Comparison of ENCODE assay signal across 18 cellular contexts in the genomic region with DNA sequence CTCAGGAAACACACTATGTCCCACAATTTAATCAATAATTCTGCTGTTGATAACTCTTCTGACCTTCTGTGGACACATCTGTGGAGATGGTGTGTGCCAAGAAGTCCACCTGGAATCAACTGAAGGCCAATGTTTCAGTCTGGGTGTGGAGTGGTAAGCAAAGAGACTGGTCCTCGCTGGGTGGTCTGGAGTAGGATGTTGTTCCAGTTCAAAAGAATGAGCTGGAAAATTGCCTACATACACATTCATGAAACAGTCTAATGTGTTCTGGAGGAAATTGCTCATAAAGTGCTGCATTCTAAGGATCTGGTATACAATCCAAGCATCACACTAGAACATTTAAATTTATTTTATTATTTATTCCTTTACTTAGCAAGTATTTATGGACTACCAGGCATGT. TPM values are rescaled to one million over a fixed set of nuclear protein-coding genes. Genes with fewer than 3 reads are reported as not detected.
A peak's percentile ranks its signal among the peaks of the same experiment; 100 is the strongest.
DNase-seq lines count a peak whose midpoint lies in the region; ATAC-seq and TF ChIP-seq lines count a peak whose summit lies in the region.
"Had no signal": no experiment of that assay in that cellular context is flagged by ENCODE, and none has a peak within 500 bp of the region (broad histone marks: within the 10 kb centered on the region; RNA-seq: fewer than 3 reads in every experiment).

No MANE protein-coding gene starts in this region.

- no peaks in the 10 kb centered on the region for H3K27me3 ChIP-seq in tibial nerve
- H3K27me3 ChIP-seq: MG63 had no signal

- no peak for TF ChIP-seq CTCF in astrocyte of the spinal cord (IDR thresholded peaks at IDR 0.05; ENCODE audit: low read depth, low read length)
- no peak for TF ChIP-seq CTCF in fibroblast of mammary gland (conservative IDR thresholded peaks at IDR 0.05; ENCODE audit: control insufficient read depth, insufficient read depth, low read depth, low read length)
- TF ChIP-seq CTCF in tibial nerve (IDR thresholded peaks at IDR 0.05), result no peak

- no peak overlapping the region for H3K4me3 ChIP-seq in astrocyte of the spinal cord (ENCODE audit: low read depth, low read length)
- H3K4me3 ChIP-seq in fibroblast of mammary gland (ENCODE audit: control insufficient read depth, low read depth, low read length), result no peak overlapping the region
- no peak overlapping the region for H3K4me3 ChIP-seq in tibial nerve
- H3K4me3 ChIP-seq: MG63 had no signal

- no peaks in the 10 kb centered on the region for H3K36me3 ChIP-seq in tibial nerve
- H3K36me3 ChIP-seq: MG63 had no signal

- H3K4me1 ChIP-seq in tibial nerve, result no peaks in the 10 kb centered on the region

- no peak for TF ChIP-seq EP300 in tibial nerve (IDR thresholded peaks at IDR 0.05)

- in situ Hi-C loops in astrocyte of the spinal cord (cut with HindIII; ENCODE audit: low sequenced_read_pairs), result no loop called here

- no peaks in the 10 kb centered on the region for H3K9me3 ChIP-seq in tibial nerve

- peak; percentile 27 for DNase-seq in EH (ENCODE audit: low read depth)
- DNase-seq in astrocyte of the spinal cord (ENCODE audit: low read depth, low spot score), result peak; percentile 86
- peak; percentile 67 for DNase-seq in fibroblast of mammary gland (ENCODE audit: low read depth)
- DNase-seq in pulmonary artery endothelial cell (ENCODE audit: low read depth, low spot score), result peak; percentile 84
- no peak for DNase-seq in NCI-H2171 treated with DMSO at 0.1 percent for 48 hours (lab: John Stamatoyannopoulos, UW)
- DNase-seq in tibial nerve (ENCODE audit: low spot score in 2 of 2), result no peak
- no peak for DNase-seq in NCI-H446 (lab: John Stamatoyannopoulos, UW)
- DNase-seq: AML-193; Calu3; CD4-positive, CD25-positive, alpha-beta regulatory T cell; GF-D8; MG63; NCI-H1105; NCI-H187; NCI-H510A treated with DMSO at 0.1 percent for 48 hours had no signal

- TF ChIP-seq POLR2A in tibial nerve (IDR thresholded peaks at IDR 0.05), result no peak

- 38 to 45% methylated on average over 1 of the region's 1 CpG for WGBS in tibial nerve, 2 donors

- no peak for ATAC-seq in GM21447 (IDR thresholded peaks at IDR 0.05; ENCODE audit: unreplicated experiment)
- ATAC-seq: HepG2 had no signal

- no peak overlapping the region for H3K27ac ChIP-seq in tibial nerve
- H3K27ac ChIP-seq: KMS-11 had no signal

RNA-seq across cellular contexts. Expression of gene TBX18, which starts 33.9 kb away (rescaled TPM):
- total RNA-seq in pulmonary artery endothelial cell, result 25.9 and 26.8 TPM in 2 replicates
- 10 to 100 TPM; 30.2 to 63.7 (median 41.0) TPM for total RNA-seq in tibial nerve
- total RNA-seq: CD4-positive, CD25-positive, alpha-beta regulatory T cell; HepG2 had no signal

Comparison
In these comparisons a context has a peak if more than half of its experiments do, and no peak if none do; other contexts are left out.
1. DNase-seq: peak in EH (single experiment), astrocyte of the spinal cord (single experiment), fibroblast of mammary gland (single experiment) and pulmonary artery endothelial cell (single experiment); none in NCI-H2171 treated with DMSO at 0.1 percent for 48 hours (single experiment), tibial nerve (0 of 2) and NCI-H446 (0 of 2).